10 cellular contexts compared by ENCODE assay signal in the genomic region with DNA sequence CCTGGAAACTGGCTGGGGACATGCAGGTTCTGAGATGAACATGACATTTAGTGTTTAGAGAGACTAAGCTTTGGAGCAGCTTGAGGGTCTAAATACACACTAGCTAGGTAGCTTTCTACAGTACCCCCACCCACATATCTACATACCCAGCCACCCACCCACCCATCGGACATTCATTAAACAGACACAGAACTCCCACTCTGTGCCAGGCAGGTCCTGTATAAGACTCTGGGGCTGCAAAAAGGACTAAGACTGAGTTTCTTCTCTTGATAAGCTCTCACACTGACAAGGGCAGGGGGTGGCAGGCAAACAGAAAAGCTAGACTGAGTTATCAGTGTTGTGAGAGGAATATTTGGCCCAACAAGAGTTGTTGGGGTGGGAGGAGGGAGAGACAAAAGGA. TPM values are rescaled to one million over a fixed set of nuclear protein-coding genes. Genes with fewer than 3 reads are reported as not detected.
A peak's percentile ranks its signal among the peaks of the same experiment; 100 is the strongest.
DNase-seq lines count a peak whose midpoint lies in the region; ATAC-seq, FAIRE-seq and TF ChIP-seq lines count a peak whose summit lies in the region.
"Had no signal": no experiment of that assay in that cellular context is flagged by ENCODE, and none has a peak within 500 bp of the region (broad histone marks: within the 10 kb centered on the region; RNA-seq: fewer than 3 reads in every experiment).

No MANE protein-coding gene starts in this region.

- 90% methylated on average over 1 of the region's 1 CpG for WGBS in right lobe of liver (ENCODE audit: insufficient coverage, low coverage, low lambda C conversion rate, missing lambda C conversion rate)

- H3K9me3 Mint-ChIP-seq in activated CD8-positive, alpha-beta T cell treated with anti-CD3 and anti-CD28 coated beads, Interleukin-2, amount 10 ng/mL, durations not matched to agents 7 days and 5 days (ENCODE audit: insufficient read depth), result no peaks in the 10 kb centered on the region

- no peak for TF ChIP-seq CTCF in cardiac muscle cell (IDR thresholded peaks at IDR 0.05; ENCODE audit: low read depth, low read length)
- TF ChIP-seq CTCF in GM10248 (IDR thresholded peaks at IDR 0.05; ENCODE audit: control extremely low read depth, extremely low read depth, low read depth, missing control alignments), result no peak
- TF ChIP-seq CTCF in right lobe of liver (IDR thresholded peaks at IDR 0.05), result no peak

- H3K4me1 Mint-ChIP-seq in activated CD8-positive, alpha-beta T cell treated with anti-CD3 and anti-CD28 coated beads, Interleukin-2, amount 10 ng/mL, durations not matched to agents 7 days and 5 days (ENCODE audit: low read depth), result peaks cover 75% of the 10 kb centered on the region

- H3K27me3 ChIP-seq in cardiac muscle cell, result no peaks in the 10 kb centered on the region
- no peaks in the 10 kb centered on the region for H3K27me3 ChIP-seq in rectal smooth muscle tissue (ENCODE audit: control insufficient read depth, insufficient read depth, low read length)
- H3K27me3 ChIP-seq in right lobe of liver, result no peaks in the 10 kb centered on the region

- intact Hi-C loops in right lobe of liver (cut with DNase I), result no loop called here

- H3K36me3 ChIP-seq in cardiac muscle cell (no peaks in the 10 kb centered on the region), rectal smooth muscle tissue (ENCODE audit: control insufficient read depth, insufficient read depth, low read length) (peaks cover 3% of the 10 kb centered on the region), right lobe of liver (no peaks in the 10 kb centered on the region)

- ATAC-seq in activated CD8-positive, alpha-beta T cell treated with anti-CD3 and anti-CD28 coated beads, Interleukin-2, amount 10 ng/mL, durations not matched to agents 7 days and 5 days, result no peak
- ATAC-seq in right lobe of liver (no peak), GM21367 (IDR thresholded peaks at IDR 0.05; ENCODE audit: unreplicated experiment) (no peak)
- ATAC-seq: Panc1 had no signal

- FAIRE-seq in GM12892 (lab: Jason Lieb, UNC), result peak; percentile 46
- FAIRE-seq in HTR-8/SVneo (lab: Jason Lieb, UNC), result no peak

- CTCF ChIA-PET in activated CD8-positive, alpha-beta T cell treated with anti-CD3 and anti-CD28 coated beads, Interleukin-2, amount 10 ng/mL, durations not matched to agents 7 days and 5 days (lab: Charles Lee), result interaction anchor here (0.8 to 6.7 kb wide), 7 partner anchors 11 to 180 kb away, joined by 3 to 157 read pairs (median 4); a partner anchor contains a TSS
- CTCF ChIA-PET in GM10248 (lab: Yijun Ruan, JAX), result interaction anchor here (0.7 to 8.3 kb wide), 10 partner anchors 10 to 123 kb away, joined by 3 to 106 read pairs (median 4); a partner anchor contains a TSS

- peaks cover 46% of the 10 kb centered on the region for H3K4me1 ChIP-seq in cardiac muscle cell (ENCODE audit: low read depth)
- H3K4me1 ChIP-seq in rectal smooth muscle tissue (ENCODE audit: control insufficient read depth, insufficient read depth, low read length), result peaks cover 56% of the 10 kb centered on the region
- peaks cover 0 to 9% (median 1%) of the 10 kb centered on the region in 4 donors for H3K4me1 ChIP-seq in right lobe of liver

- peak overlapping the region; percentile 89 for H3K27ac Mint-ChIP-seq in activated CD8-positive, alpha-beta T cell treated with anti-CD3 and anti-CD28 coated beads, Interleukin-2, amount 10 ng/mL, durations not matched to agents 7 days and 5 days

- H3K4me3 ChIP-seq in cardiac muscle cell, result no peak overlapping the region
- H3K4me3 ChIP-seq in rectal smooth muscle tissue (ENCODE audit: low read length), result no peak overlapping the region
- H3K4me3 ChIP-seq in right lobe of liver, result no peak overlapping the region

- no peaks in the 10 kb centered on the region for H3K27me3 Mint-ChIP-seq in activated CD8-positive, alpha-beta T cell treated with anti-CD3 and anti-CD28 coated beads, Interleukin-2, amount 10 ng/mL, durations not matched to agents 7 days and 5 days (ENCODE audit: low read depth)

- peaks cover 77% of the 10 kb centered on the region for H3K36me3 Mint-ChIP-seq in activated CD8-positive, alpha-beta T cell treated with anti-CD3 and anti-CD28 coated beads, Interleukin-2, amount 10 ng/mL, durations not matched to agents 7 days and 5 days (ENCODE audit: low read depth)

- H3K27ac ChIP-seq in cardiac muscle cell (peak overlapping the region; percentile 90), rectal smooth muscle tissue (ENCODE audit: low read depth, low read length) (peak overlapping the region; percentile 82), right lobe of liver (no peak overlapping the region)

- H3K9me3 ChIP-seq in cardiac muscle cell (ENCODE audit: low read depth) (no peaks in the 10 kb centered on the region), right lobe of liver (no peaks in the 10 kb centered on the region)

- no peak for TF ChIP-seq POLR2A in GM12892 (IDR thresholded peaks at IDR 0.05; ENCODE audit: low read depth, low read length)
- no peak for TF ChIP-seq POLR2A in right lobe of liver (IDR thresholded peaks at IDR 0.05)

- POLR2A ChIA-PET in activated CD8-positive, alpha-beta T cell treated with anti-CD3 and anti-CD28 coated beads, Interleukin-2, amount 10 ng/mL, durations not matched to agents 7 days and 5 days (lab: Charles Lee), result interaction anchor here (0.6 to 4.6 kb wide), 10 partner anchors 8 to 223 kb away, joined by 3 to 50 read pairs (median 4); a partner anchor contains a TSS
- POLR2A ChIA-PET in GM10248 (lab: Yijun Ruan, JAX), result interaction anchor here (2.9 kb wide), 1 partner anchor 13 kb away, joined by 30 read pairs; a partner anchor contains a TSS

- no peak overlapping the region for H3K9ac ChIP-seq in rectal smooth muscle tissue (ENCODE audit: low read length)

- DNase-seq in GM12892 (ENCODE audit: insufficient read length) (no peak), cardiac muscle cell (ENCODE audit: low read depth in 1 of 2, low spot score in 1 of 2) (no peak), GM10248 (ENCODE audit: extremely low spot score) (no peak), HTR-8/SVneo (ENCODE audit: insufficient read length, low spot score) (no peak), right lobe of liver (no peak)
- no peak for DNase-seq in activated CD8-positive, alpha-beta T cell treated with anti-CD3 and anti-CD28 coated beads, Interleukin-2, amount 10 ng/mL, durations not matched to agents 7 days and 5 days
- DNase-seq: MM.1S had no signal

- H3K4me3 Mint-ChIP-seq in activated CD8-positive, alpha-beta T cell treated with anti-CD3 and anti-CD28 coated beads, Interleukin-2, amount 10 ng/mL, durations not matched to agents 7 days and 5 days, result peak overlapping the region; percentile 72

RNA-seq across cellular contexts. Expression of a gene that starts 6.7 kb away (rescaled TPM):
- polyA plus RNA-seq in GM12892 (2012; ENCODE audit: missing spikeins), result 30.7 TPM
- total RNA-seq in activated CD8-positive, alpha-beta T cell treated with anti-CD3 and anti-CD28 coated beads, Interleukin-2, amount 10 ng/mL, durations not matched to agents 7 days and 5 days, result 100 to 1,000 TPM; 235 to 245 TPM
- total RNA-seq in cardiac muscle cell (224 and 239 TPM in 2 replicates), right lobe of liver (10 to 100 TPM; 10.2 to 28.2 (median 15.8) TPM)
- polyA plus RNA-seq in cardiac muscle cell, result 132 and 141 TPM in 2 replicates

RNA-seq across cellular contexts. Expression of a gene that starts 13.4 kb away (rescaled TPM):
- polyA plus RNA-seq in GM12892 (2012; ENCODE audit: missing spikeins), result 49.4 TPM
- 10 to 100 TPM; 55.6 to 56.4 TPM for total RNA-seq in activated CD8-positive, alpha-beta T cell treated with anti-CD3 and anti-CD28 coated beads, Interleukin-2, amount 10 ng/mL, durations not matched to agents 7 days and 5 days
- 83.5 and 99.6 TPM in 2 replicates for total RNA-seq in cardiac muscle cell
- 119 and 125 TPM in 2 replicates for polyA plus RNA-seq in cardiac muscle cell
- 10 to 100 TPM; 26.0 to 52.4 (median 30.9) TPM for total RNA-seq in right lobe of liver

RNA-seq across cellular contexts. Expression of a gene that starts 37.7 kb away (rescaled TPM):
- polyA plus RNA-seq in GM12892 (2012; ENCODE audit: missing spikeins), result 0.15 TPM
- under 1 TPM in 1 of 2 experiments, not detected in 1; 0.08 TPM for total RNA-seq in activated CD8-positive, alpha-beta T cell treated with anti-CD3 and anti-CD28 coated beads, Interleukin-2, amount 10 ng/mL, durations not matched to agents 7 days and 5 days
- total RNA-seq in cardiac muscle cell (0.11 and 0.57 TPM in 2 replicates), right lobe of liver (under 1 TPM; 0.18 to 0.74 (median 0.52) TPM)
- polyA plus RNA-seq in cardiac muscle cell, result 0.05 TPM in 1 of 2 replicates, not detected in the other

Comparison
In these comparisons a context has a peak if more than half of its experiments do, and no peak if none do; other contexts are left out.
1. H3K27ac ChIP-seq: peak in cardiac muscle cell (single experiment) and rectal smooth muscle tissue (single experiment); none in right lobe of liver (0 of 3).